In genomic region chr15:54150255-54150654, GRCh38 we compare ENCODE assay signal across 19 cellular contexts.
DNase-seq lines count a peak whose midpoint lies in the region; ATAC-seq and TF ChIP-seq lines count a peak whose summit lies in the region.
"Had no signal": no experiment of that assay in that cellular context is flagged by ENCODE, and none has a peak within 500 bp of the region (broad histone marks: within the 10 kb centered on the region; RNA-seq: fewer than 3 reads in every experiment).

No MANE protein-coding gene starts in this region.

- intact Hi-C loops in left ventricle myocardium inferior (cut with micrococcal nuclease): no loop called here
- intact Hi-C loops in spleen (cut with DNase I; ENCODE audit: low total_unique reads): no loop called here

- H3K36me3 ChIP-seq in BE2C (no peaks in the 10 kb centered on the region), RWPE2 (ENCODE audit: low read depth) (no peaks in the 10 kb centered on the region), left ventricle myocardium inferior (no peaks in the 10 kb centered on the region), spleen (no peaks in the 10 kb centered on the region)
- H3K36me3 ChIP-seq: transverse colon had no signal

- peaks cover 6 to 18% of the 10 kb centered on the region in 2 donors for H3K4me1 Mint-ChIP-seq in immature natural killer cell
- H3K4me1 Mint-ChIP-seq: activated CD4-positive, alpha-beta T cell treated with anti-CD3 and anti-CD28 coated beads, Interleukin-2, amount 10 ng/mL, durations not matched to agents 24 days and 14 days; brain; T-cell had no signal

- H3K27me3 Mint-ChIP-seq in immature natural killer cell (ENCODE audit: low read depth in 3 of 3): peaks cover 0 to 1% (median 0%) of the 10 kb centered on the region in 3 donors
- H3K27me3 Mint-ChIP-seq: activated CD4-positive, alpha-beta T cell treated with anti-CD3 and anti-CD28 coated beads, Interleukin-2, amount 10 ng/mL, durations not matched to agents 24 days and 14 days; T-cell had no signal

- no peaks in the 10 kb centered on the region for H3K27me3 ChIP-seq in BE2C
- H3K27me3 ChIP-seq in RWPE2 (ENCODE audit: insufficient read depth, poor library complexity, severe bottlenecking): peaks cover 11% of the 10 kb centered on the region
- H3K27me3 ChIP-seq in left ventricle myocardium inferior (ENCODE audit: low read depth): no peaks in the 10 kb centered on the region
- H3K27me3 ChIP-seq in spleen (replicated peaks in 1 of 7): no peaks in the 10 kb centered on the region
- H3K27me3 ChIP-seq: transverse colon had no signal

- TF ChIP-seq CTCF in BE2C (IDR thresholded peaks at IDR 0.05; ENCODE audit: low read depth, low read length) (no peak), RWPE2 (IDR thresholded peaks at IDR 0.05; ENCODE audit: poor library complexity, severe bottlenecking) (no peak), GM10266 (IDR thresholded peaks at IDR 0.05; ENCODE audit: control insufficient read depth, insufficient read depth, low read depth, missing control alignments) (no peak), left ventricle myocardium inferior (IDR thresholded peaks at IDR 0.05; ENCODE audit: borderline replicate concordance) (no peak), spleen (IDR thresholded peaks at IDR 0.05 in 8 of 11, conservative IDR thresholded peaks at IDR 0.05 in 3 of 11) (no peak)

- TF ChIP-seq POLR2A in spleen (IDR thresholded peaks at IDR 0.05): no peak

- H3K27ac Mint-ChIP-seq in immature natural killer cell: no peak overlapping the region
- H3K27ac Mint-ChIP-seq: activated CD4-positive, alpha-beta T cell treated with anti-CD3 and anti-CD28 coated beads, Interleukin-2, amount 10 ng/mL, durations not matched to agents 24 days and 14 days; brain; endodermal cell; T-cell had no signal

- POLR2A ChIA-PET in HEK293T (lab: Yijun Ruan, JAX): no interaction called here

- CTCF ChIA-PET in HEK293T (lab: Yijun Ruan, JAX): no interaction called here

- H3K4me1 ChIP-seq in BE2C (no peaks in the 10 kb centered on the region; the same call in 1 of the 2 replicates), RWPE2 (ENCODE audit: insufficient read depth, poor library complexity, severe bottlenecking) (no peaks in the 10 kb centered on the region), left ventricle myocardium inferior (no peaks in the 10 kb centered on the region), spleen (no peaks in the 10 kb centered on the region)
- H3K4me1 ChIP-seq: transverse colon had no signal

- DNase-seq in BE2C (peak; percentile 13), KBM-7 (peak; percentile 50), RWPE2 (ENCODE audit: low spot score) (no peak), immature natural killer cell (peak; percentile 0 to 12 (median 3)), GM10266 (ENCODE audit: extremely low spot score) (no peak), left ventricle myocardium inferior (no peak), HEK293T (ENCODE audit: extremely low spot score) (no peak), spleen (no peak)
- DNase-seq: ACHN; activated CD4-positive, alpha-beta T cell treated with anti-CD3 and anti-CD28 coated beads, Interleukin-2, amount 10 ng/mL, durations not matched to agents 24 days and 14 days; activated effector memory CD4-positive, alpha-beta T cell treated with Interleukin-2 at 50 U/mL for 16 hours; DMS 273 treated with DMSO at 0.1 percent for 48 hours; endodermal cell; H7; hippocampal formation; NCI-H2029 treated with DMSO at 0.1 percent for 48 hours; T-cell; transverse colon had no signal

- no peak overlapping the region for H3K4me3 ChIP-seq in BE2C (ENCODE audit: low read depth, low read length)
- H3K4me3 ChIP-seq in RWPE2 (ENCODE audit: severe bottlenecking): no peak overlapping the region
- no peak overlapping the region for H3K4me3 ChIP-seq in left ventricle myocardium inferior
- H3K4me3 ChIP-seq in spleen: no peak overlapping the region
- H3K4me3 ChIP-seq: transverse colon had no signal

- in situ Hi-C loops in KBM-7 (cut with MboI; ENCODE audit: low pct_unique_long_range_greater_than_20kb, low sequenced_read_pairs): no loop called here

- H3K36me3 Mint-ChIP-seq in immature natural killer cell: peaks cover 0 to 3% (median 0%) of the 10 kb centered on the region in 3 donors
- H3K36me3 Mint-ChIP-seq: brain, T-cell had no signal

- no peak overlapping the region for H3K27ac ChIP-seq in RWPE2 (ENCODE audit: poor library complexity, severe bottlenecking)
- H3K27ac ChIP-seq in left ventricle myocardium inferior (replicated peaks): no peak overlapping the region
- no peak overlapping the region for H3K27ac ChIP-seq in spleen
- H3K27ac ChIP-seq: transverse colon had no signal

- H3K9me3 Mint-ChIP-seq in immature natural killer cell: peaks cover 0 to 12% (median 1%) of the 10 kb centered on the region in 6 donors
- H3K9me3 Mint-ChIP-seq: activated CD4-positive, alpha-beta T cell treated with anti-CD3 and anti-CD28 coated beads, Interleukin-2, amount 10 ng/mL, durations not matched to agents 24 days and 14 days; brain; endodermal cell; T-cell had no signal

- 26 to 51% (median 31%) methylated on average over 4 of the region's 4 CpGs for WGBS in spleen, 5 donors

- 0 out of 3 replicates have a peak, but pooled peaks have one; percentile 12 for ATAC-seq in RWPE2 (ENCODE audit: low read depth)
- ATAC-seq: T-cell had no signal

- no peak overlapping the region for H3K4me3 Mint-ChIP-seq in immature natural killer cell
- H3K4me3 Mint-ChIP-seq: activated CD4-positive, alpha-beta T cell treated with anti-CD3 and anti-CD28 coated beads, Interleukin-2, amount 10 ng/mL, durations not matched to agents 24 days and 14 days; brain; endodermal cell; T-cell had no signal

- H3K9me3 ChIP-seq in BE2C (no peaks in the 10 kb centered on the region), RWPE2 (ENCODE audit: severe bottlenecking) (no peaks in the 10 kb centered on the region), left ventricle myocardium inferior (replicated peaks) (no peaks in the 10 kb centered on the region), spleen (no peaks in the 10 kb centered on the region)
- H3K9me3 ChIP-seq: transverse colon had no signal

TF ChIP-seq in HEK293T, 16 proteins besides CTCF, POLR2A, EP300 and RAD21:
- TF ChIP-seq PKNOX1 (IDR thresholded peaks at IDR 0.05) (no peak), HDGF (IDR thresholded peaks at IDR 0.05; ENCODE audit: borderline replicate concordance) (no peak), FOXA1 (IDR thresholded peaks at IDR 0.05) (no peak), ZNF384 (IDR thresholded peaks at IDR 0.05) (no peak), LEF1 (IDR thresholded peaks at IDR 0.05; ENCODE audit: borderline replicate concordance) (no peak), SP1 (IDR thresholded peaks at IDR 0.05) (no peak), TARDBP (IDR thresholded peaks at IDR 0.05) (no peak), ELF4 (IDR thresholded peaks at IDR 0.05) (no peak), SUZ12 (IDR thresholded peaks at IDR 0.05) (no peak), FOXM1 (IDR thresholded peaks at IDR 0.05; ENCODE audit: borderline replicate concordance) (no peak), ARNT (IDR thresholded peaks at IDR 0.05) (no peak), BHLHE40 (IDR thresholded peaks at IDR 0.05; ENCODE audit: borderline replicate concordance) (no peak)

Comparison
In these comparisons a context has a peak if more than half of its experiments do, and no peak if none do; other contexts are left out.
1. DNase-seq: peak in BE2C (single experiment), KBM-7 (single experiment) and immature natural killer cell (3 of 3); none in RWPE2 (single experiment), GM10266 (single experiment), left ventricle myocardium inferior (single experiment), HEK293T (single experiment) and spleen (single experiment).